Comparison of ENCODE assay signal across 8 cellular contexts in the genomic region with DNA sequence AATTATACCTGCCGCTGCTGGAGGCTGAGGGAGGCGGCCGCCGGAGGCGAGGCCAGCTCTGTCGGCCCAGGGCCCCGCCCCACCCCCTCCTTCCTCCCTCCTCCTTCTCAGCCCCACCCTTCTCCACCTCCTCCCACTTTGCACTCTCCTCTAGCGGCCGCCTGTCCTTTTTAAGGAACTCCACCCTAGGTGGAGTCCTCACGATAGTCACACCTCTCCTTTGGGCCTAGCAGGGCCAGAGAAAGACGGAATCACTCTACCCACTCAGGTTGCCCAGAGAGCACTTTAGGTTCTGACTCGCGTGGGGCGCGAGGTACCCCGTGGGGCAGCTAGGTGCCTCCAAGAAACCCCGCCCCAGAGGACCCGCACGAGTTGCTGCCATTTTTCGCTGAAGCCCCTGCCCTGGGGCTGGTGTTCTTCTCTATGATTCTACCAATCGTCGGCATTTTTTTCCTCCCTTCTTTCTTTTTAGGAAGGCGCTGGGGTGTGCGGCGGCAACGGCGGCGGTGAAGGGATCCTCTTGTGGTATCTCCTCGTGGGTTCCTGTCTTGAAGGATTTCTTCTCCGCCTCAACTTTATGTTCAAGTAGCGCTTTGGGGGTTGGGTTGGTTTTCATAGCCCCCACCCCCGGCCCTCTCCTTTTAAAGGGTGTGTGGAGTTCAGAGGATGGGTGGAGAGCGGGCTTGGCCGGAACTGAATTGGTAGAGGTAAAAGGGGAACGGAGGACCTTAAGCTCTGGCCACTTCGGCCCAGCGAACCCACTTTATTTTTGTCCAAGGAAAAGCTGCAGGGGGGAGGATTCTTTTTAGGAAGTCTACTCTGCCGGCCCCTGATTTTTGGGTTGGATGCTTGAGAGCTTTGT. TPM values are rescaled to one million over a fixed set of nuclear protein-coding genes. Genes with fewer than 3 reads are reported as not detected.
DNase-seq lines count a peak whose midpoint lies in the region; ATAC-seq and TF ChIP-seq lines count a peak whose summit lies in the region.

TSS of gene KLF8 (plus strand) at position 136 of the 862 bp plus-strand sequence. CDS start 979 bp downstream, outside the sequence.

- peaks cover 9% of the 10 kb centered on the region for H3K4me1 Mint-ChIP-seq in CD8-positive, alpha-beta T cell (ENCODE audit: low read depth)
- no peaks in the 10 kb centered on the region for H3K4me1 Mint-ChIP-seq in osteocyte (ENCODE audit: unreplicated experiment)

- peaks cover 6% of the 10 kb centered on the region for H3K27me3 Mint-ChIP-seq in CD8-positive, alpha-beta T cell (ENCODE audit: low read depth)
- peaks cover 10% of the 10 kb centered on the region for H3K27me3 Mint-ChIP-seq in osteocyte (ENCODE audit: unreplicated experiment)

- H3K36me3 Mint-ChIP-seq in CD8-positive, alpha-beta T cell = no peaks in the 10 kb centered on the region
- H3K36me3 Mint-ChIP-seq in osteocyte (ENCODE audit: unreplicated experiment) = no peaks in the 10 kb centered on the region

- no peak within 1 kb of the TSS for H3K27ac ChIP-seq in CD8-positive, alpha-beta T cell (ENCODE audit: low read depth, low read length)
- H3K27ac ChIP-seq in foreskin keratinocyte = no peak within 1 kb of the TSS

- TF ChIP-seq CTCF in CD8-positive, alpha-beta T cell (IDR thresholded peaks at IDR 0.05) = no peak
- TF ChIP-seq CTCF in foreskin keratinocyte (conservative IDR thresholded peaks at IDR 0.05) (no peak), osteocyte (IDR thresholded peaks at IDR 0.05) (no peak)

- DNase-seq in CD8-positive, alpha-beta T cell = peak in 4 of 7 experiments; percentile 0 to 25 (median 12)
- DNase-seq in HK-2 (ENCODE audit: unreplicated experiment) = peak; percentile 8
- DNase-seq in activated T-cell treated with anti-CD3 and anti-CD28 coated beads, Interleukin-2, amount 50 U/mL, for 1 hour = peak; percentile 29
- peak in 1 of 2 donors; percentile 49 for DNase-seq in foreskin keratinocyte
- DNase-seq in osteocyte (ENCODE audit: extremely low spot score, unreplicated experiment) = no peak
- no peak for DNase-seq in kidney glomerular epithelial cell (lab: John Stamatoyannopoulos, UW)
- DNase-seq in NK-92 treated with Interleukin-12 subunit alpha and Interleukin-12 subunit beta, amount 100 ng/mL, for 24 hours (lab: John Stamatoyannopoulos, UW) = no peak

- no peaks in the 10 kb centered on the region for H3K36me3 ChIP-seq in CD8-positive, alpha-beta T cell (ENCODE audit: insufficient read depth, low read length)

- H3K4me3 Mint-ChIP-seq in CD8-positive, alpha-beta T cell = peak within 1 kb of the TSS; percentile 77
- H3K4me3 Mint-ChIP-seq in osteocyte (ENCODE audit: unreplicated experiment) = peak within 1 kb of the TSS; percentile 48

- intact Hi-C loops in CD8-positive, alpha-beta T cell (cut with DNase I, micrococcal nuclease) = no loop called here

- no peaks in the 10 kb centered on the region for H3K27me3 ChIP-seq in CD8-positive, alpha-beta T cell (ENCODE audit: insufficient read depth, low read length)
- H3K27me3 ChIP-seq in foreskin keratinocyte = no peaks in the 10 kb centered on the region

- no peak within 1 kb of the TSS for H3K27ac Mint-ChIP-seq in CD8-positive, alpha-beta T cell
- no peak within 1 kb of the TSS for H3K27ac Mint-ChIP-seq in osteocyte (ENCODE audit: unreplicated experiment)

- no peaks in the 10 kb centered on the region for H3K9me3 ChIP-seq in CD8-positive, alpha-beta T cell (ENCODE audit: low read length)

- no peaks in the 10 kb centered on the region for H3K9me3 Mint-ChIP-seq in CD8-positive, alpha-beta T cell
- H3K9me3 Mint-ChIP-seq in osteocyte (ENCODE audit: unreplicated experiment) = peaks cover 4% of the 10 kb centered on the region

- peak; percentile 26 for ATAC-seq in CD8-positive, alpha-beta T cell
- ATAC-seq in GM19455 (IDR thresholded peaks at IDR 0.05; ENCODE audit: unreplicated experiment) (peak; percentile 63), foreskin keratinocyte (peak; percentile 78)

- POLR2A ChIA-PET in CD8-positive, alpha-beta T cell (lab: Charles Lee) = no interaction called here

- H3K4me3 ChIP-seq in CD8-positive, alpha-beta T cell (ENCODE audit: low read depth, low read length) = peak within 1 kb of the TSS; percentile 43

- CTCF ChIA-PET in CD8-positive, alpha-beta T cell (lab: Charles Lee) = interaction anchor here (1.5 kb wide), 1 partner anchor 16 kb away, joined by 4 read pairs; no protein-coding TSS in a partner anchor

- H3K4me1 ChIP-seq in CD8-positive, alpha-beta T cell (ENCODE audit: insufficient read depth, low read length) = no peaks in the 10 kb centered on the region
- no peaks in the 10 kb centered on the region for H3K4me1 ChIP-seq in foreskin keratinocyte

RNA-seq across cellular contexts. Expression of gene KLF8, which starts in this region (rescaled TPM):
- under 1 TPM; 0.41 to 0.67 TPM for total RNA-seq in CD8-positive, alpha-beta T cell
- total RNA-seq in foreskin keratinocyte (4.7 and 5.7 TPM in 2 replicates), osteocyte (0.18 and 0.78 TPM in 2 replicates)
- polyA plus RNA-seq in foreskin keratinocyte = 1.8 and 1.9 TPM in 2 replicates

Comparison
In these comparisons a context has a peak if more than half of its experiments do, and no peak if none do; other contexts are left out.
1. Peak in DNase-seq, ATAC-seq and H3K4me3 ChIP-seq in CD8-positive, alpha-beta T cell; RNA of the gene not detected or under 1 TPM.
2. ATAC-seq: peak in every context shown above with its lines; median percentile 78 in foreskin keratinocyte; 63 in GM19455; 26 in CD8-positive, alpha-beta T cell.
3. DNase-seq: peak in HK-2 (single experiment) and activated T-cell treated with anti-CD3 and anti-CD28 coated beads, Interleukin-2, amount 50 U/mL, for 1 hour (single experiment); none in osteocyte (single experiment), kidney glomerular epithelial cell (single experiment) and NK-92 treated with Interleukin-12 subunit alpha and Interleukin-12 subunit beta, amount 100 ng/mL, for 24 hours (single experiment).